ENCODE assay signal across 9 cellular contexts in genomic region chr9:122158202-122158601, GRCh38. TPM values are rescaled to one million over a fixed set of nuclear protein-coding genes. Genes with fewer than 3 reads are reported as not detected.
DNase-seq lines count a peak whose midpoint lies in the region; ATAC-seq, FAIRE-seq and TF ChIP-seq lines count a peak whose summit lies in the region.
"Had no signal": no experiment of that assay in that cellular context is flagged by ENCODE, and none has a peak within 500 bp of the region (broad histone marks: within the 10 kb centered on the region; RNA-seq: fewer than 3 reads in every experiment).

No MANE protein-coding gene starts in this region.

- peaks cover 2% of the 10 kb centered on the region for H4K20me1 ChIP-seq in keratinocyte (ENCODE audit: control insufficient read depth, extremely low read depth, insufficient read depth, low read length)

- DNase-seq in DMS53 (lab: John Stamatoyannopoulos, UW) (peak; percentile 67), DMS53 treated with DMSO at 0.1 percent for 48 hours (lab: John Stamatoyannopoulos, UW; ENCODE audit: unreplicated experiment) (no peak), SHP77 (lab: John Stamatoyannopoulos, UW) (peak; percentile 34 to 64), ascending aorta (ENCODE audit: low spot score in 2 of 2) (no peak), keratinocyte (ENCODE audit: low read depth, low spot score) (no peak), type B pancreatic cell (ENCODE audit: extremely low spot score, unreplicated experiment) (no peak), NCI-H2029 treated with DMSO at 0.1 percent for 48 hours (lab: John Stamatoyannopoulos, UW) (no peak)

- H3K36me3 ChIP-seq in ascending aorta: no peaks in the 10 kb centered on the region
- peaks cover 0 to 2% of the 10 kb centered on the region in 2 experiments for H3K36me3 ChIP-seq in keratinocyte (ENCODE audit: control insufficient read depth in 2 of 2, extremely low read depth in 1 of 2, insufficient read depth in 2 of 2, low read length in 2 of 2)

- dilution Hi-C loops in keratinocyte (cut with MboI; ENCODE audit: extremely low pct_ligation_motif_present, low sequenced_read_pairs): no loop called here

- H3K4me3 ChIP-seq in ascending aorta (peak overlapping the region in 1 of 2 donors; percentile 97), keratinocyte (ENCODE audit: control insufficient read depth in 2 of 3, extremely low read depth in 1 of 3, insufficient read depth in 2 of 3, low read depth in 1 of 3, low read length in 3 of 3) (peak overlapping the region in 1 of 3 experiments; percentile 22)

- H3K9me3 ChIP-seq in ascending aorta (no peaks in the 10 kb centered on the region), keratinocyte (ENCODE audit: control insufficient read depth, low read depth, low read length) (no peaks in the 10 kb centered on the region)

- H3K27me3 ChIP-seq in ascending aorta (no peaks in the 10 kb centered on the region), keratinocyte (ENCODE audit: control insufficient read depth, extremely low read depth, insufficient read depth, low read length) (peaks cover under 1% of the 10 kb centered on the region)

- H3K9ac ChIP-seq in keratinocyte (ENCODE audit: control insufficient read depth, extremely low read depth, insufficient read depth, low read length): no peak overlapping the region

- no peak overlapping the region for H3K27ac Mint-ChIP-seq in type B pancreatic cell

- TF ChIP-seq CTCF in ascending aorta (IDR thresholded peaks at IDR 0.05) (peak in 2 of 3 experiments; percentile 14 to 18), keratinocyte (optimal IDR thresholded peaks at IDR 0.05 in 1 of 3, IDR thresholded peaks at IDR 0.05 in 1 of 3, conservative IDR thresholded peaks at IDR 0.05 in 1 of 3; ENCODE audit: extremely low read depth in 1 of 3, insufficient read depth in 2 of 3, low read length in 3 of 3) (peak; percentile 55 to 84 (median 71)), type B pancreatic cell (conservative IDR thresholded peaks at IDR 0.05) (peak; percentile 74)

- peak; percentile 40 for ATAC-seq in HG03342 (IDR thresholded peaks at IDR 0.05; ENCODE audit: unreplicated experiment)

- H3K27ac ChIP-seq in ascending aorta: no peak overlapping the region
- no peak overlapping the region for H3K27ac ChIP-seq in keratinocyte (ENCODE audit: control insufficient read depth, insufficient read depth, low read length)

- peak overlapping the region; percentile 80 for H3K4me3 Mint-ChIP-seq in type B pancreatic cell

- peaks cover 7% of the 10 kb centered on the region for H3K9me1 ChIP-seq in keratinocyte (ENCODE audit: control insufficient read depth, extremely low read depth, insufficient read depth, low read length)

- peaks cover 19% of the 10 kb centered on the region for H3K4me1 Mint-ChIP-seq in type B pancreatic cell (ENCODE audit: unreplicated experiment)

- H3K9me3 Mint-ChIP-seq in type B pancreatic cell: no peaks in the 10 kb centered on the region

- peak; percentile 5 for FAIRE-seq in keratinocyte (lab: Jason Lieb, UNC)
- FAIRE-seq: A204.1 had no signal

- H3K27me3 Mint-ChIP-seq in type B pancreatic cell: peaks cover 12% of the 10 kb centered on the region

- peaks cover 47% of the 10 kb centered on the region for H3K79me2 ChIP-seq in keratinocyte (ENCODE audit: control insufficient read depth, insufficient read depth, low read length)

- H2AFZ ChIP-seq in keratinocyte (ENCODE audit: control insufficient read depth, low read length): no peak overlapping the region

- H3K4me1 ChIP-seq in ascending aorta: peaks cover 0 to 11% of the 10 kb centered on the region in 2 donors
- H3K4me1 ChIP-seq in keratinocyte (ENCODE audit: control insufficient read depth, extremely low read depth, insufficient read depth, low read length): peaks cover 11% of the 10 kb centered on the region

- H3K36me3 Mint-ChIP-seq in type B pancreatic cell: peaks cover 11% of the 10 kb centered on the region

- H3K4me2 ChIP-seq in keratinocyte (ENCODE audit: control insufficient read depth, extremely low read depth, insufficient read depth, low read depth, low read length): peak overlapping the region; percentile 90

- intact Hi-C loops in ascending aorta (cut with DNase I): no loop called here

RNA-seq across cellular contexts. Expression of gene NDUFA8, which starts 1.4 kb away (rescaled TPM):
- total RNA-seq in ascending aorta (21.4 TPM), type B pancreatic cell (ENCODE audit: low replicate concordance) (65.4 and 68.7 TPM in 2 replicates)
- polyA plus RNA-seq in keratinocyte: 87.9 to 105 TPM (median 90.9 TPM) in 3 replicates
- polyA plus RNA-seq in keratinocyte (2011; ENCODE audit: low read depth): 67.3 TPM
- polyA plus RNA-seq in keratinocyte (2011; cell fraction: cytosol; rRNA removed): 78.3 and 81.9 TPM in 2 replicates
- polyA plus RNA-seq in keratinocyte (2011; cell fraction: nucleus; rRNA removed): 42.8 and 43.5 TPM in 2 replicates
- 72.5 and 90.2 TPM in 2 replicates for polyA plus RNA-seq in keratinocyte (2012; ENCODE audit: low replicate concordance)
- polyA minus RNA-seq in keratinocyte: 19.5 to 50.4 TPM (median 40.1 TPM) in 3 replicates
- polyA minus RNA-seq in keratinocyte (2011; cell fraction: cytosol; rRNA and poly(A)+ RNA removed): 52.2 TPM
- polyA minus RNA-seq in keratinocyte (2011; cell fraction: nucleus; rRNA and poly(A)+ RNA removed): 7.8 and 14.0 TPM in 2 replicates

RNA-seq across cellular contexts. Expression of gene MORN5, which starts 1.5 kb away (rescaled TPM):
- not detected for total RNA-seq in ascending aorta
- polyA plus RNA-seq in keratinocyte: not detected in 3 replicates
- polyA plus RNA-seq in keratinocyte (2011; ENCODE audit: low read depth): not detected
- not detected in 2 replicates for polyA plus RNA-seq in keratinocyte (2011; cell fraction: cytosol; rRNA removed)
- polyA plus RNA-seq in keratinocyte (2011; cell fraction: nucleus; rRNA removed): not detected in 2 replicates
- not detected in 2 replicates for polyA plus RNA-seq in keratinocyte (2012; ENCODE audit: low replicate concordance)
- polyA minus RNA-seq in keratinocyte: not detected in 3 replicates
- not detected for polyA minus RNA-seq in keratinocyte (2011; cell fraction: cytosol; rRNA and poly(A)+ RNA removed)
- not detected in 2 replicates for polyA minus RNA-seq in keratinocyte (2011; cell fraction: nucleus; rRNA and poly(A)+ RNA removed)
- 0.88 and 2.1 TPM in 2 replicates for total RNA-seq in type B pancreatic cell (ENCODE audit: low replicate concordance)

Comparison
In these comparisons a context has a peak if more than half of its experiments do, and no peak if none do; other contexts are left out.
1. DNase-seq: peak in DMS53 (single experiment) and SHP77 (2 of 2); none in DMS53 treated with DMSO at 0.1 percent for 48 hours (single experiment), ascending aorta (0 of 2), keratinocyte (single experiment), type B pancreatic cell (single experiment) and NCI-H2029 treated with DMSO at 0.1 percent for 48 hours (single experiment).
2. CTCF ChIP-seq: peak in every context shown above with its lines; median percentile 74 in type B pancreatic cell; 71 in keratinocyte; 16 in ascending aorta.